24 cellular contexts compared by ENCODE assay signal in the genomic region with DNA sequence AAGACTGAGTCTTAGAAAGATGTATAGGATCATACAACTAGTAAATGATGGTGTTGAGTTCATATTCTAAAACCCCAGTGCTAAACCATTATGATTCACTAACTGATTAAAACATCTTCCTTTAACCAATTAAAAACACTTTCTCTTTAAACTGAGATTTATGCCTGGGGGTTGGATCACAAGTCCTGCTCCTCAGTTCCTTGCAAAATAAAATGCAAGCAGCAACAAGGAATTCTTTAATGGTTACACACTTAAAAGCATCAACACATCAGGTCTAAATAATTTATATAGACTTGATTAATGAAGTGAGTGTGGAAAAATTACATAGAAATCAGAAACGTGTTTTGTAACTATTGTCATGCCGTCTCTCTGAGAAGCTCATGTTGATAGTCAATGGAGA.
"Had no signal": no experiment of that assay in that cellular context is flagged by ENCODE, and none has a peak within 500 bp of the region (broad histone marks: within the 10 kb centered on the region; RNA-seq: fewer than 3 reads in every experiment).

No MANE protein-coding gene starts in this region.

- H3K9me3 ChIP-seq: colonic mucosa, esophagus muscularis mucosa, esophagus squamous epithelium, gastrocnemius medialis, gastroesophageal sphincter, heart left ventricle, heart right ventricle had no signal

- H3K27me3 ChIP-seq: colonic mucosa, esophagus muscularis mucosa, esophagus squamous epithelium, foreskin keratinocyte, gastrocnemius medialis, gastroesophageal sphincter, heart left ventricle, heart right ventricle had no signal

- H3K27ac ChIP-seq: colonic mucosa, coronary artery, dorsolateral prefrontal cortex, epithelial cell of prostate, esophagus muscularis mucosa, esophagus squamous epithelium, foreskin keratinocyte, gastrocnemius medialis, gastroesophageal sphincter, heart left ventricle, heart right ventricle had no signal

- ATAC-seq: effector memory CD8-positive, alpha-beta T cell; esophagus mucosa; foreskin keratinocyte; gastrocnemius medialis; gastroesophageal sphincter; heart left ventricle; heart right ventricle had no signal

- H3K36me3 ChIP-seq: colonic mucosa, esophagus muscularis mucosa, esophagus squamous epithelium, gastrocnemius medialis, heart left ventricle, heart right ventricle had no signal

- H3K4me1 ChIP-seq: colonic mucosa, esophagus squamous epithelium, foreskin keratinocyte, gastrocnemius medialis, heart left ventricle, heart right ventricle had no signal

- H3K4me3 ChIP-seq: colonic mucosa, coronary artery, dorsolateral prefrontal cortex, esophagus muscularis mucosa, esophagus squamous epithelium, gastrocnemius medialis, gastroesophageal sphincter, heart left ventricle, heart right ventricle had no signal

- DNase-seq: colonic mucosa; cortex of kidney; dermis blood vessel endothelial cell; dorsolateral prefrontal cortex; effector CD4-positive, alpha-beta T cell; effector CD8-positive, alpha-beta T cell; effector memory CD4-positive, alpha-beta T cell; effector memory CD8-positive, alpha-beta T cell; endodermal cell; erythroblast; esophagus squamous epithelium; foreskin fibroblast; foreskin keratinocyte; foreskin melanocyte; gastrocnemius medialis; glutamatergic neuron; head of caudate nucleus; heart left ventricle; heart right ventricle had no signal
